ENCODE assay signal across 8 cellular contexts in genomic region chr4:124262211-124263179, GRCh38.
A peak's percentile ranks its signal among the peaks of the same experiment; 100 is the strongest.
DNase-seq lines count a peak whose midpoint lies in the region; ATAC-seq and TF ChIP-seq lines count a peak whose summit lies in the region.

No MANE protein-coding gene starts in this region.

- no peaks in the 10 kb centered on the region for H4K20me1 ChIP-seq in PC-3 (ENCODE audit: low read length)

- H3K9me2 ChIP-seq in PC-3 (replicated peaks; ENCODE audit: low read length): no peaks in the 10 kb centered on the region

- H3K4me1 ChIP-seq in PC-3 (ENCODE audit: insufficient read depth, low read length) (peaks cover 8% of the 10 kb centered on the region), cardiac muscle cell (ENCODE audit: low read depth) (no peaks in the 10 kb centered on the region), prostate gland (replicated peaks) (no peaks in the 10 kb centered on the region)

- no TSS peak for BruUV-seq in PC-3 (replicated peaks; lab: Mats Ljungman, UMichigan)

- no peaks in the 10 kb centered on the region for H3K79me2 ChIP-seq in PC-3 (ENCODE audit: low read length)

- H3K4me2 ChIP-seq in PC-3 (ENCODE audit: low read length): peak overlapping the region; percentile 52

- H3K27me3 ChIP-seq in PC-3 (ENCODE audit: low read length) (no peaks in the 10 kb centered on the region), cardiac muscle cell (no peaks in the 10 kb centered on the region), prostate gland (replicated peaks; ENCODE audit: insufficient read depth) (no peaks in the 10 kb centered on the region)

- TF ChIP-seq POLR2A in prostate gland (IDR thresholded peaks at IDR 0.05): no peak

- CTCF ChIA-PET in PC-3 (lab: Charles Lee): no interaction called here

- 15% methylated on average over 7 of the region's 7 CpGs for WGBS in prostate gland

- H3K9me3 ChIP-seq in PC-3 (ENCODE audit: low read length) (no peaks in the 10 kb centered on the region), cardiac muscle cell (ENCODE audit: low read depth) (no peaks in the 10 kb centered on the region), prostate gland (no peaks in the 10 kb centered on the region)

- peak overlapping the region; percentile 8 for H2AFZ ChIP-seq in PC-3 (ENCODE audit: low read length)

- no peak overlapping the region for H3K9ac ChIP-seq in PC-3 (ENCODE audit: low read length)

- H3K27ac ChIP-seq in PC-3 (ENCODE audit: low read length) (no peak overlapping the region), cardiac muscle cell (no peak overlapping the region), prostate gland (no peak overlapping the region)

- TF ChIP-seq CTCF in PC-3 (conservative IDR thresholded peaks at IDR 0.05; ENCODE audit: low read depth, low read length) (peak; percentile 87), cardiac muscle cell (IDR thresholded peaks at IDR 0.05; ENCODE audit: low read depth, low read length) (peak; percentile 89), prostate gland (IDR thresholded peaks at IDR 0.05) (peak; percentile 62 to 79 (median 72))

- H3K4me3 ChIP-seq in PC-3 (ENCODE audit: low read length): no peak overlapping the region; the same call in 1 of the 2 replicates
- H3K4me3 ChIP-seq in cardiac muscle cell: no peak overlapping the region
- no peak overlapping the region for H3K4me3 ChIP-seq in prostate gland

- H3K36me3 ChIP-seq in PC-3 (ENCODE audit: low read depth, low read length) (no peaks in the 10 kb centered on the region), cardiac muscle cell (no peaks in the 10 kb centered on the region), prostate gland (no peaks in the 10 kb centered on the region)

- POLR2A ChIA-PET in PC-3 (lab: Charles Lee; ENCODE audit: unreplicated experiment): interaction anchor here (0.6 kb wide), 1 partner anchor 76 kb away, joined by 3 read pairs; no protein-coding TSS in a partner anchor

- ATAC-seq in GM21737 (IDR thresholded peaks at IDR 0.05; ENCODE audit: unreplicated experiment): peak; percentile 92
- ATAC-seq in PC-3: peak; percentile 98
- no peak for ATAC-seq in GM19455 (IDR thresholded peaks at IDR 0.05; ENCODE audit: unreplicated experiment)

- no peaks in the 10 kb centered on the region for H3F3A ChIP-seq in PC-3 (ENCODE audit: low read length, unreplicated experiment)

- intact Hi-C loops in PC-3 (cut with micrococcal nuclease): loop anchor here (1.0 to 10.0 kb wide), 6 partner anchors 58 to 1138 kb away; no protein-coding TSS in a partner anchor
- intact Hi-C loops in prostate gland (cut with DNase I): loop anchor here (10.0 kb wide), 3 partner anchors 488 to 1158 kb away; no protein-coding TSS in a partner anchor

- DNase-seq in GM04504 (ENCODE audit: low read depth) (peak; percentile 62), KBM-7 (peak; percentile 65), PC-3 (peak; percentile 87), cardiac muscle cell (ENCODE audit: low read depth in 1 of 2, low spot score in 1 of 2) (peak; percentile 83 to 96), prostate gland (ENCODE audit: low spot score) (peak; percentile 59)
- DNase-seq in activated naive CD4-positive, alpha-beta T cell treated with anti-CD3 and anti-CD28 coated beads, Interleukin-2, amount 50 U/mL, for 16 hours: peak; percentile 20

- in situ Hi-C loops in KBM-7 (cut with MboI; ENCODE audit: low pct_unique_long_range_greater_than_20kb, low sequenced_read_pairs): no loop called here

Comparison
In these comparisons a context has a peak if more than half of its experiments do, and no peak if none do; other contexts are left out.
1. DNase-seq: peak in every context shown above with its lines; median percentile 90 in cardiac muscle cell; 87 in PC-3; 65 in KBM-7; 62 in GM04504; 59 in prostate gland; 20 in activated naive CD4-positive, alpha-beta T cell treated with anti-CD3 and anti-CD28 coated beads, Interleukin-2, amount 50 U/mL, for 16 hours.